19 cellular contexts compared by ENCODE assay signal in genomic region chr11:133943950-133944698, GRCh38. TPM values are rescaled to one million over a fixed set of nuclear protein-coding genes. Genes with fewer than 3 reads are reported as not detected.
DNase-seq lines count a peak whose midpoint lies in the region; ATAC-seq lines count a peak whose summit lies in the region.
"Had no signal": no experiment of that assay in that cellular context is flagged by ENCODE, and none has a peak within 500 bp of the region (broad histone marks: within the 10 kb centered on the region; RNA-seq: fewer than 3 reads in every experiment).

No MANE protein-coding gene starts in this region.

- POLR2A ChIA-PET in T-cell (lab: Charles Lee) = interaction anchor here in 1 of 2 donors (0.9 kb wide), 1 partner anchor 9 kb away, joined by 3 read pairs; no protein-coding TSS in a partner anchor

- peak overlapping the region; percentile 97 for H3K27ac Mint-ChIP-seq in T-helper 1 cell treated with Interleukin-12 subunit alpha and Interleukin-12 subunit beta and Interleukin-4 antibody, amounts not matched to agents 30 μg/mL and 1 μg/mL, for 36 hours
- H3K27ac Mint-ChIP-seq in T-cell = peak overlapping the region; percentile 95 to 97
- peak overlapping the region; percentile 88 to 89 for H3K27ac Mint-ChIP-seq in effector memory CD8-positive, alpha-beta T cell
- H3K27ac Mint-ChIP-seq: stimulated activated naive B cell treated with anti-CD40 and anti-IgM and Interleukin-4, amounts not matched to agents 10 μg/mL and 1 μg/mL and 100 μg/mL, for 72 hours had no signal

- no peaks in the 10 kb centered on the region for H3K36me3 ChIP-seq in BLaER1
- H3K36me3 ChIP-seq: breast epithelium, esophagus squamous epithelium, Peyer's patch, spleen, upper lobe of left lung had no signal

- no peak overlapping the region for H3K27ac ChIP-seq in BLaER1
- H3K27ac ChIP-seq: breast epithelium had no signal

- no peak overlapping the region for H3K9ac ChIP-seq in BLaER1

- no peak for ATAC-seq in T-cell (replicated peaks in 1 of 4)
- no peak for ATAC-seq in effector memory CD8-positive, alpha-beta T cell (replicated peaks)
- ATAC-seq in GM21723 (IDR thresholded peaks at IDR 0.05; ENCODE audit: unreplicated experiment) = no peak
- ATAC-seq: K562; SK-N-SH treated with all-trans-retinoic acid at 6 μM for 48 hours; stimulated activated naive B cell treated with anti-CD40 and anti-IgM and Interleukin-4, amounts not matched to agents 10 μg/mL and 1 μg/mL and 100 μg/mL, for 72 hours had no signal

- H3K9me3 ChIP-seq in BLaER1 = no peaks in the 10 kb centered on the region
- H3K9me3 ChIP-seq: breast epithelium, esophagus squamous epithelium, Peyer's patch, spleen, upper lobe of left lung had no signal

- H4K20me1 ChIP-seq in BLaER1 = peaks cover 33% of the 10 kb centered on the region

- CTCF ChIA-PET in T-cell (lab: Charles Lee) = interaction anchor here (1.0 to 1.5 kb wide), 3 partner anchors 16 to 17 kb away, joined by 4 to 10 read pairs (median 4); no protein-coding TSS in a partner anchor

- no peaks in the 10 kb centered on the region for H3K27me3 ChIP-seq in BLaER1
- H3K27me3 ChIP-seq: Peyer's patch, upper lobe of left lung had no signal

- peak overlapping the region; percentile 89 for H3K4me3 Mint-ChIP-seq in T-helper 1 cell treated with Interleukin-12 subunit alpha and Interleukin-12 subunit beta and Interleukin-4 antibody, amounts not matched to agents 30 μg/mL and 1 μg/mL, for 36 hours
- H3K4me3 Mint-ChIP-seq in T-cell = peak overlapping the region; percentile 75 to 79 (median 79)
- H3K4me3 Mint-ChIP-seq in effector memory CD8-positive, alpha-beta T cell = peak overlapping the region; percentile 73 to 76
- H3K4me3 Mint-ChIP-seq: stimulated activated naive B cell treated with anti-CD40 and anti-IgM and Interleukin-4, amounts not matched to agents 10 μg/mL and 1 μg/mL and 100 μg/mL, for 72 hours had no signal

- no peaks in the 10 kb centered on the region for H3K27me3 Mint-ChIP-seq in T-helper 1 cell treated with Interleukin-12 subunit alpha and Interleukin-12 subunit beta and Interleukin-4 antibody, amounts not matched to agents 30 μg/mL and 1 μg/mL, for 36 hours (ENCODE audit: low read depth)
- H3K27me3 Mint-ChIP-seq in T-cell = no peaks in the 10 kb centered on the region
- peaks cover 0 to 11% of the 10 kb centered on the region in 2 donors for H3K27me3 Mint-ChIP-seq in effector memory CD8-positive, alpha-beta T cell

- H3K4me1 Mint-ChIP-seq in T-helper 1 cell treated with Interleukin-12 subunit alpha and Interleukin-12 subunit beta and Interleukin-4 antibody, amounts not matched to agents 30 μg/mL and 1 μg/mL, for 36 hours (ENCODE audit: low read depth) = peaks cover 73% of the 10 kb centered on the region
- H3K4me1 Mint-ChIP-seq in T-cell = peaks cover 61 to 74% (median 66%) of the 10 kb centered on the region in 3 donors
- H3K4me1 Mint-ChIP-seq in effector memory CD8-positive, alpha-beta T cell (ENCODE audit: low read depth in 2 of 2) = peaks cover 35 to 43% of the 10 kb centered on the region in 2 donors

- H3K36me3 Mint-ChIP-seq in T-helper 1 cell treated with Interleukin-12 subunit alpha and Interleukin-12 subunit beta and Interleukin-4 antibody, amounts not matched to agents 30 μg/mL and 1 μg/mL, for 36 hours (ENCODE audit: low read depth) = peaks cover 49% of the 10 kb centered on the region
- H3K36me3 Mint-ChIP-seq in T-cell = peaks cover 16% of the 10 kb centered on the region
- peaks cover 28% of the 10 kb centered on the region for H3K36me3 Mint-ChIP-seq in effector memory CD8-positive, alpha-beta T cell (ENCODE audit: insufficient read depth)
- H3K36me3 Mint-ChIP-seq: stimulated activated naive B cell treated with anti-CD40 and anti-IgM and Interleukin-4, amounts not matched to agents 10 μg/mL and 1 μg/mL and 100 μg/mL, for 72 hours had no signal

- no peaks in the 10 kb centered on the region for H3K9me3 Mint-ChIP-seq in T-helper 1 cell treated with Interleukin-12 subunit alpha and Interleukin-12 subunit beta and Interleukin-4 antibody, amounts not matched to agents 30 μg/mL and 1 μg/mL, for 36 hours
- H3K9me3 Mint-ChIP-seq in T-cell = no peaks in the 10 kb centered on the region
- no peaks in the 10 kb centered on the region for H3K9me3 Mint-ChIP-seq in effector memory CD8-positive, alpha-beta T cell

- peak overlapping the region; percentile 47 for H3K4me2 ChIP-seq in BLaER1

- H3K4me3 ChIP-seq in BLaER1 = no peak overlapping the region
- H3K4me3 ChIP-seq: K562, Peyer's patch had no signal

- H3K4me1 ChIP-seq in BLaER1 = peaks cover 59% of the 10 kb centered on the region

- no peak for DNase-seq in T-helper 1 cell
- no peak for DNase-seq in T-cell
- no peak for DNase-seq in effector memory CD8-positive, alpha-beta T cell
- no peak for DNase-seq in NCI-H2171 (lab: John Stamatoyannopoulos, UW)
- DNase-seq in NCI-H2107 (lab: John Stamatoyannopoulos, UW) = no peak
- DNase-seq: dorsolateral prefrontal cortex; esophagus squamous epithelium; MV-4-11; NCI-H774; Peyer's patch; spleen; stimulated activated naive B cell treated with anti-CD40 and anti-IgM and Interleukin-4, amounts not matched to agents 10 μg/mL and 1 μg/mL and 100 μg/mL, for 72 hours had no signal

RNA-seq across cellular contexts. Expression of gene IGSF9B, which starts 12.6 kb away (rescaled TPM):
- 100 to 1,000 TPM in 1 of 5 donors, 10 to 100 TPM in 4; 23.5 to 101 (median 63.1) TPM for total RNA-seq in T-cell
